In the genomic region with DNA sequence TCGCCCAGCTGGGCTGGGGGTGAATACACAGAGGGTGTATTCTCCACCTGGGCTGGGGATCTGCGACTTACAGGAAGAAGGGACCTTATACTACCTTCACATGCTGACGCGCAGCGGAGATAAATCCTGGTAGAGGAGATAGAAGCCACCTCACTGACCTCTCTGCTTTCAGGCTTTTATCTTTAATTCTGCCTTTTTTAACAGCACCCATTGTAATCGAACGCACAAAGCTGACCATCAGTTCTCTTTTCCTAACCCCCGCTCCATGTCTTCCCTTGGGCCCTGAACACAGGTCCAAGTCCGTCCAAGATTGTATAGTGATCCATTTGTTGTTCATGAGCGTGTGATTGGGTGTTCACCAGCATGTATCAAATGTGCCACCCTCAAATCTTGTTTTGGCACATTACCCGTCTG, we compare ENCODE assay signal across 8 cellular contexts. TPM values are rescaled to one million over a fixed set of nuclear protein-coding genes. Genes with fewer than 3 reads are reported as not detected.
DNase-seq lines count a peak whose midpoint lies in the region; ATAC-seq and TF ChIP-seq lines count a peak whose summit lies in the region.

No MANE protein-coding gene starts in this region.

- H3K27me3 ChIP-seq in ascending aorta (no peaks in the 10 kb centered on the region), right lobe of liver (no peaks in the 10 kb centered on the region), tibial artery (no peaks in the 10 kb centered on the region)

- no peaks in the 10 kb centered on the region for H3K9me3 ChIP-seq in ascending aorta
- no peaks in the 10 kb centered on the region for H3K9me3 ChIP-seq in right lobe of liver
- no peaks in the 10 kb centered on the region for H3K9me3 ChIP-seq in tibial artery

- H3K36me3 ChIP-seq in ascending aorta (peaks cover 3 to 7% of the 10 kb centered on the region in 2 donors), right lobe of liver (peaks cover 0 to 8% (median 2%) of the 10 kb centered on the region in 4 donors), tibial artery (peaks cover 7 to 30% (median 14%) of the 10 kb centered on the region in 3 donors)

- peak overlapping the region; percentile 38 to 78 for H3K4me3 ChIP-seq in ascending aorta
- H3K4me3 ChIP-seq in right lobe of liver = peak overlapping the region; percentile 83 to 99 (median 99)
- peak overlapping the region; percentile 79 to 92 for H3K4me3 ChIP-seq in tibial artery

- peaks cover 10 to 18% of the 10 kb centered on the region in 2 donors for H3K4me1 ChIP-seq in ascending aorta
- H3K4me1 ChIP-seq in right lobe of liver = peaks cover 0 to 22% (median 14%) of the 10 kb centered on the region in 4 donors
- H3K4me1 ChIP-seq in tibial artery = peaks cover 0 to 36% (median 27%) of the 10 kb centered on the region in 4 donors

- H3K27ac ChIP-seq in ascending aorta (peak overlapping the region; percentile 86 to 94), right lobe of liver (peak overlapping the region; percentile 63 to 97 (median 89)), tibial artery (peak overlapping the region; percentile 91 to 95)

- intact Hi-C loops in ascending aorta (cut with DNase I) (loop anchor here (1.0 to 5.0 kb wide), 5 partner anchors 9 to 134 kb away; a partner anchor contains a TSS), right lobe of liver (cut with DNase I) (no loop called here), tibial artery (cut with DNase I; ENCODE audit: low total_unique reads) (no loop called here)

- TF ChIP-seq CTCF in ascending aorta (IDR thresholded peaks at IDR 0.05) (peak in 2 of 3 experiments; percentile 4 to 6), right lobe of liver (IDR thresholded peaks at IDR 0.05) (no peak), tibial artery (IDR thresholded peaks at IDR 0.05) (no peak)

- WGBS in right lobe of liver (ENCODE audit: insufficient coverage, low coverage, low lambda C conversion rate, missing lambda C conversion rate) = 89% methylated on average over 9 of the region's 11 CpGs

- ATAC-seq in right lobe of liver = no peak

- peak; percentile 11 for DNase-seq in activated CD4-positive, alpha-beta T cell treated with anti-CD3 and anti-CD28 coated beads, Interleukin-2, amount 50 U/mL, for 1 hour
- no peak for DNase-seq in activated CD4-positive, alpha-beta T cell treated with anti-CD3 and anti-CD28 coated beads, Interleukin-2, amount 50 U/mL, for 48 hours
- DNase-seq in ascending aorta (ENCODE audit: low spot score in 2 of 2) (no peak), right lobe of liver (no peak), tibial artery (no peak), DMS153 (lab: John Stamatoyannopoulos, UW) (no peak), NCI-H146 (lab: John Stamatoyannopoulos, UW) (no peak)
- no peak for DNase-seq in activated effector memory CD4-positive, alpha-beta T cell treated with Interleukin-2 at 50 U/mL for 16 hours

- TF ChIP-seq POLR2A in right lobe of liver (IDR thresholded peaks at IDR 0.05) = no peak

RNA-seq across cellular contexts. Expression of a gene that starts 0.7 kb away (rescaled TPM):
- total RNA-seq in ascending aorta (148 TPM), right lobe of liver (10 to 100 TPM; 30.3 to 92.2 (median 38.7) TPM)

RNA-seq across cellular contexts. Expression of a gene that starts 2.0 kb away (rescaled TPM):
- total RNA-seq in ascending aorta = not detected
- total RNA-seq in right lobe of liver = under 1 TPM in 2 of 6 experiments, not detected in 4; 0.17 to 0.29 TPM

RNA-seq across cellular contexts. Expression of a gene that starts 8.7 kb away (rescaled TPM):
- total RNA-seq in ascending aorta = not detected
- 10 to 100 TPM; 11.8 to 17.0 (median 14.2) TPM for total RNA-seq in right lobe of liver

RNA-seq across cellular contexts. Expression of a gene that starts 23.1 kb away (rescaled TPM):
- 12.9 TPM for total RNA-seq in ascending aorta
- total RNA-seq in right lobe of liver = 1 to 10 TPM; 3.3 to 9.0 (median 6.1) TPM

RNA-seq across cellular contexts. Expression of a gene that starts 23.4 kb away (rescaled TPM):
- total RNA-seq in ascending aorta = 289 TPM
- 10 to 100 TPM; 47.3 to 62.5 (median 54.5) TPM for total RNA-seq in right lobe of liver

Comparison
In these comparisons a context has a peak if more than half of its experiments do, and no peak if none do; other contexts are left out.
1. CTCF ChIP-seq: peak in ascending aorta (2 of 3); none in right lobe of liver (0 of 4) and tibial artery (0 of 2).
2. RNA of a gene that starts 8.7 kb away (total RNA-seq): 11.8 to 17.0 TPM in right lobe of liver; not detected in ascending aorta (single experiment); every median in the first group is over 10 times any median in the second.
3. Peak in every context shown above with its lines, with median percentiles within 50 percentile points of each other: H3K27ac ChIP-seq and H3K4me3 ChIP-seq.